8 cellular contexts compared by ENCODE assay signal in the genomic region with DNA sequence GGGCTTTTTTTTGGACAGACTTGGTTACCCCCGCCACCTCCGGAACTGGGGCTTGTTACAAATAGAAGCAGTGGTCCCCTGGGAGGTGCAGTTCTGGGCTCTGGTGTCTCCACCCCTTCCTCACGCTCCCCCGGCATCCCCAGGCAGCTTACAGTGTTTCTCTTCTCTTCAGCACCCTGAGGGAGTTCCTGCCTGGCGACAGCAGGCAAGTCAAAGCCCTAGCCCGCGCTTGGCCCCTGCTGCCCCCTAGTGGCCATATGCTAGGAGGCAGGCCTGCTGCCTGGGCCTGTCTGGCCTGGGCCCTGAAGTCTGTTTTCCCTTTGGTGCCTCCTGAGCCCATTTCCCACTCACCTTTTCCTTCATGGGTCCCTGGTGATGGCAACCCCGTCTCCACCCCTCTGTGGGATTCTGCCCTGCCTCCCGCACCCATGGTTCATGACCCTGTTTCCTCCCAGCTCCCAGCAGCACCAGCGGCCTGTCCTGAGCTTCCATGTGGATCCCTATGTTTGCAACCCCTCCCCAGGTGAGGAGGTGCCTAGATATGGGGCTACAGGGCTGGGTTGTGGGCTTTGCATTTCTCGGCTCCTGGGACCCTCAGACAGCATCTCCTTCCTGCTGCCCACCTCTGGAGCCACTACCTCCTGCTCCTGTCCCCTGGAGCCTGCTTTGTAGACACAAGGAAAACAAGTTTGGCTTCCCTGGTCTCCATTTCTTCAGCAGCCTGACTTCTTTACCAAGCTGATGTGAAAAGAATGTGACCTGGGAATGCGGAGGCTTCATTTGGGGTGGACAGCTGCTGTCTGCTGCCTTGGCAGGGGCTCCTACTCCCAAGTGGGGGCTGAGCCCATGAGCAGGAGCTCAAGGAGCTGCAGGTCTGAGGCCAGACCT. TPM values are rescaled to one million over a fixed set of nuclear protein-coding genes. Genes with fewer than 3 reads are reported as not detected.
DNase-seq lines count a peak whose midpoint lies in the region; ATAC-seq and TF ChIP-seq lines count a peak whose summit lies in the region.

No MANE protein-coding gene starts in this region.

- H3K9me1 ChIP-seq in IMR-90 (ENCODE audit: insufficient read depth, low read length), result peaks cover 3% of the 10 kb centered on the region; the same call in 1 of the 2 replicates

- H3K79me2 ChIP-seq in OCI-LY7 (ENCODE audit: insufficient read depth, low read depth, low read length), result peaks cover 32% of the 10 kb centered on the region; the same call in 1 of the 2 replicates

- H3K9me3 ChIP-seq in IMR-90 (ENCODE audit: control insufficient read depth, insufficient read depth, low read length), result no peaks in the 10 kb centered on the region
- no peaks in the 10 kb centered on the region for H3K9me3 ChIP-seq in OCI-LY7 (ENCODE audit: low read length)

- no peak overlapping the region for H2AK5ac ChIP-seq in IMR-90 (ENCODE audit: low read depth, low read length)

- peaks cover 47% of the 10 kb centered on the region for H4K20me1 ChIP-seq in IMR-90 (ENCODE audit: insufficient read depth, low read length)
- 0 out of 2 replicates have a peak, but pooled peaks cover 8% of the 10 kb centered on the region for H4K20me1 ChIP-seq in OCI-LY7 (ENCODE audit: insufficient read depth, low read length)

- peaks cover 15% of the 10 kb centered on the region for H3K27me3 ChIP-seq in IMR-90 (ENCODE audit: control insufficient read depth, insufficient read depth, low read length)

- no peak overlapping the region for H2BK20ac ChIP-seq in IMR-90 (ENCODE audit: low read depth, low read length)

- H2BK5ac ChIP-seq in IMR-90 (ENCODE audit: low read depth, low read length, poor library complexity, severe bottlenecking), result no peak overlapping the region

- H3K9me2 ChIP-seq in OCI-LY7 (ENCODE audit: insufficient read depth, low read length), result no peaks in the 10 kb centered on the region

- dilution Hi-C loops in IMR-90 (cut with HindIII; ENCODE audit: low sequenced_read_pairs, unreplicated experiment), result no loop called here

- H3K4me1 ChIP-seq in IMR-90 (ENCODE audit: control insufficient read depth, insufficient read depth, low read length) (peaks cover 2% of the 10 kb centered on the region; the same call in 1 of the 2 replicates), OCI-LY7 (ENCODE audit: insufficient read depth, low read length, poor library complexity, severe bottlenecking) (peaks cover 46% of the 10 kb centered on the region)

- H2AK9ac ChIP-seq in IMR-90 (replicated peaks; ENCODE audit: low read depth, low read length, poor library complexity), result peak overlapping the region; percentile 84

- peak; percentile 72; the same call in 1 of the 2 replicates for TF ChIP-seq POLR2A in IMR-90 (IDR thresholded peaks at IDR 0.05; ENCODE audit: low read depth, low read length)

- ATAC-seq in GM21529 (IDR thresholded peaks at IDR 0.05; ENCODE audit: unreplicated experiment), result peak; percentile 54
- ATAC-seq in IMR-90 (ENCODE audit: low read depth), result peak; percentile 85
- peak; percentile 88 for ATAC-seq in esophagus mucosa

- H3K9ac ChIP-seq in IMR-90 (ENCODE audit: low read depth, low read length), result no peak overlapping the region

- no peak overlapping the region for H3K56ac ChIP-seq in IMR-90 (ENCODE audit: extremely low read depth, insufficient read depth, low read length)

- POLR2A ChIA-PET in IMR-90 (lab: Charles Lee; ENCODE audit: unreplicated experiment), result interaction anchor here (1.7 kb wide), 1 partner anchor 9 kb away, joined by 7 read pairs; a partner anchor contains a TSS
- POLR2A ChIA-PET in OCI-LY7 (lab: Charles Lee), result interaction anchor here (0.6 to 2.7 kb wide), 12 partner anchors 9 to 745 kb away, joined by 3 to 10 read pairs (median 4); a partner anchor contains a TSS

- intact Hi-C loops in IMR-90 (cut with micrococcal nuclease), result no loop called here
- intact Hi-C loops in OCI-LY7 (cut with micrococcal nuclease; ENCODE audit: unreplicated experiment), result loop anchor here (1.0 to 5.0 kb wide), 4 partner anchors 59 to 541 kb away; a partner anchor contains a TSS

- H3K79me1 ChIP-seq in IMR-90 (ENCODE audit: low read depth in 1 of 2, low read length in 2 of 2), result peaks cover 11 to 16% of the 10 kb centered on the region in 2 experiments

- CTCF ChIA-PET in IMR-90 (lab: Yijun Ruan, JAX), result interaction anchor here (0.6 to 1.3 kb wide), 5 partner anchors 9 to 22 kb away, joined by 3 to 5 read pairs (median 4); a partner anchor contains a TSS
- CTCF ChIA-PET in OCI-LY7 (lab: Charles Lee; ENCODE audit: unreplicated experiment), result interaction anchor here (0.6 to 1.0 kb wide), 4 partner anchors 8 to 79 kb away, joined by 3 to 4 read pairs (median 3); a partner anchor contains a TSS

- H4K91ac ChIP-seq in IMR-90 (ENCODE audit: insufficient read depth, low read depth, low read length), result no peak overlapping the region

- H3K36me3 ChIP-seq in IMR-90 (ENCODE audit: control insufficient read depth, insufficient read depth, low read length) (peaks cover 41% of the 10 kb centered on the region), OCI-LY7 (ENCODE audit: insufficient read depth, low read length) (peaks cover 59% of the 10 kb centered on the region)

- peak overlapping the region; percentile 55 for H2AFZ ChIP-seq in IMR-90 (replicated peaks; ENCODE audit: low read length, poor library complexity)
- H2AFZ ChIP-seq in OCI-LY7 (ENCODE audit: low read length), result no peak overlapping the region

- H4K5ac ChIP-seq in IMR-90 (ENCODE audit: low read depth, low read length), result no peak overlapping the region

- TF ChIP-seq RAD21 in IMR-90 (IDR thresholded peaks at IDR 0.05; ENCODE audit: low read length), result peak; percentile 76

- no peak overlapping the region for H3K4me3 ChIP-seq in IMR-90 (ENCODE audit: insufficient read depth, low read depth, low read length)
- H3K4me3 ChIP-seq in OCI-LY7 (ENCODE audit: low read depth, low read length, poor library complexity, severe bottlenecking), result peak overlapping the region; percentile 90

- H3K27ac ChIP-seq in IMR-90 (ENCODE audit: insufficient read depth, low read length) (no peak overlapping the region), OCI-LY7 (ENCODE audit: low read depth, low read length, poor library complexity, severe bottlenecking) (peak overlapping the region; percentile 93)

- no peak overlapping the region for H3K23ac ChIP-seq in IMR-90 (ENCODE audit: low read depth, low read length)

- peak overlapping the region in 1 of 2 experiments; percentile 42; a peak in 1 of 4 replicates for H4K8ac ChIP-seq in IMR-90 (ENCODE audit: low read depth in 2 of 2, low read length in 2 of 2)

- BruUV-seq in IMR-90 (replicated peaks; lab: Mats Ljungman, UMichigan) (no TSS peak), OCI-LY7 (replicated peaks; lab: Mats Ljungman, UMichigan) (no TSS peak)

- H3K18ac ChIP-seq in IMR-90 (ENCODE audit: low read depth, low read length), result no peak overlapping the region

- in situ Hi-C loops in IMR-90 (cut with MboI; ENCODE audit: low sequenced_read_pairs), result no loop called here

- DNase-seq in DMS153 treated with DMSO at 0.1 percent for 48 hours (lab: John Stamatoyannopoulos, UW; ENCODE audit: unreplicated experiment) (peak; percentile 18), IMR-90 (peak; percentile 79), OCI-LY7 (ENCODE audit: low spot score) (peak; percentile 98), activated T-cell treated with anti-CD3 and anti-CD28 coated beads for 24 hours (ENCODE audit: low read depth) (peak; percentile 88), myocyte (ENCODE audit: low read depth) (peak; percentile 87)
- peak; percentile 80 to 83 for DNase-seq in stimulated activated CD8-positive, alpha-beta memory T cell treated with anti-CD3 and anti-CD28 coated beads, Interleukin-7, amount 100 ng/mL, for 48 hours (ENCODE audit: extremely low read depth in 1 of 2, low read depth in 1 of 2)

- H3K14ac ChIP-seq in IMR-90 (replicated peaks; ENCODE audit: low read depth, low read length), result no peak overlapping the region

- no peak overlapping the region for H2BK15ac ChIP-seq in IMR-90 (ENCODE audit: low read depth, low read length)

- no peak overlapping the region for H3K4ac ChIP-seq in IMR-90 (ENCODE audit: low read depth, low read length)

- TF ChIP-seq CTCF in IMR-90 (conservative IDR thresholded peaks at IDR 0.05; ENCODE audit: low read depth, low read length) (peak; percentile 96), OCI-LY7 (conservative IDR thresholded peaks at IDR 0.05; ENCODE audit: low read length) (peak; percentile 97)

- no peak overlapping the region for H2BK120ac ChIP-seq in IMR-90 (ENCODE audit: low read depth, low read length)

- H3K4me2 ChIP-seq in IMR-90 (ENCODE audit: low read depth, low read length) (no peak overlapping the region), OCI-LY7 (ENCODE audit: low read length) (peak overlapping the region; percentile 95)

- no CpG with 5 or more reads among the region's 12 CpGs for WGBS in IMR-90 (ENCODE audit: extremely low coverage in 2 of 2, insufficient read length in 1 of 2), 2 experiments

TF ChIP-seq in IMR-90, 13 proteins besides CTCF, POLR2A, EP300 and RAD21 (continues in another document):
- TF ChIP-seq CEBPB (IDR thresholded peaks at IDR 0.05; ENCODE audit: low read depth, low read length) (no peak), RFX5 (IDR thresholded peaks at IDR 0.05; ENCODE audit: low read depth, low read length) (peak; percentile 63; the same call in 1 of the 2 replicates), MAFK (IDR thresholded peaks at IDR 0.05; ENCODE audit: low read depth, low read length) (no peak)

RNA-seq across cellular contexts. Expression of a gene that starts 2.2 kb away (rescaled TPM):
- total RNA-seq in IMR-90 (2012; rRNA removed) (under 0.01 and 0.18 TPM in 2 replicates), OCI-LY7 (2022) (61.6 and 68.8 TPM in 2 replicates), esophagus mucosa (0.28 TPM), myocyte (0.16 TPM in 1 of 2 replicates, not detected in the other)
- 0.04 and 0.12 TPM in 2 replicates for polyA plus RNA-seq in IMR-90 (2012; rRNA removed)
- polyA plus RNA-seq in IMR-90 (2012; cell fraction: cytosol; rRNA removed), result 0.03 and 0.08 TPM in 2 replicates
- 0.39 and 0.50 TPM in 2 replicates for polyA plus RNA-seq in IMR-90 (2012; cell fraction: nucleus; rRNA removed; ENCODE audit: low replicate concordance)
- 63.1 and 65.7 TPM in 2 replicates for total RNA-seq in OCI-LY7 (2014; rRNA removed; shearing (Covaris generic))
- 2.0 TPM for polyA plus RNA-seq in myocyte (2012)

RNA-seq across cellular contexts. Expression of a gene that starts 9.1 kb away (rescaled TPM):
- 1,601 and 1,682 TPM in 2 replicates for total RNA-seq in IMR-90 (2012; rRNA removed)
- 1,358 and 1,517 TPM in 2 replicates for polyA plus RNA-seq in IMR-90 (2012; rRNA removed)
- 966 and 972 TPM in 2 replicates for polyA plus RNA-seq in IMR-90 (2012; cell fraction: cytosol; rRNA removed)
- polyA plus RNA-seq in IMR-90 (2012; cell fraction: nucleus; rRNA removed; ENCODE audit: low replicate concordance), result 233 and 548 TPM in 2 replicates
- total RNA-seq in OCI-LY7 (2014; rRNA removed; shearing (Covaris generic)), result 243 and 263 TPM in 2 replicates
- total RNA-seq in OCI-LY7 (2022), result 248 and 307 TPM in 2 replicates
- 260 TPM for total RNA-seq in esophagus mucosa
- 215 and 241 TPM in 2 replicates for total RNA-seq in myocyte
- polyA plus RNA-seq in myocyte (2012), result 814 TPM

RNA-seq across cellular contexts. Expression of a gene that starts 57.9 kb away (rescaled TPM):
- total RNA-seq in IMR-90 (2012; rRNA removed) (34.7 and 35.3 TPM in 2 replicates), OCI-LY7 (2022) (126 and 129 TPM in 2 replicates), esophagus mucosa (76.6 TPM), myocyte (24.4 and 27.8 TPM in 2 replicates)
- 72.3 and 75.9 TPM in 2 replicates for polyA plus RNA-seq in IMR-90 (2012; rRNA removed)
- 32.8 and 37.1 TPM in 2 replicates for polyA plus RNA-seq in IMR-90 (2012; cell fraction: cytosol; rRNA removed)
- 87.8 and 96.0 TPM in 2 replicates for polyA plus RNA-seq in IMR-90 (2012; cell fraction: nucleus; rRNA removed; ENCODE audit: low replicate concordance)
- total RNA-seq in OCI-LY7 (2014; rRNA removed; shearing (Covaris generic)), result 30.1 and 39.4 TPM in 2 replicates
- 60.0 TPM for polyA plus RNA-seq in myocyte (2012)

Comparison
In these comparisons a context has a peak if more than half of its experiments do, and no peak if none do; other contexts are left out.
1. DNase-seq: peak in every context shown above with its lines; median percentile 98 in OCI-LY7; 88 in activated T-cell treated with anti-CD3 and anti-CD28 coated beads for 24 hours; 87 in myocyte; 82 in stimulated activated CD8-positive, alpha-beta memory T cell treated with anti-CD3 and anti-CD28 coated beads, Interleukin-7, amount 100 ng/mL, for 48 hours; 79 in IMR-90; 18 in DMS153 treated with DMSO at 0.1 percent for 48 hours.
2. RNA of a gene that starts 2.2 kb away (total RNA-seq): 61.6 to 68.8 TPM in OCI-LY7; 0.28 TPM in esophagus mucosa (single experiment), under 0.01 to 0.18 TPM in IMR-90 and 0.16 TPM in myocyte; every median in the first group is over 10 times any median in the second.
3. Peak in every context shown above with its lines, with median percentiles within 50 percentile points of each other: ATAC-seq.